In the genomic region with DNA sequence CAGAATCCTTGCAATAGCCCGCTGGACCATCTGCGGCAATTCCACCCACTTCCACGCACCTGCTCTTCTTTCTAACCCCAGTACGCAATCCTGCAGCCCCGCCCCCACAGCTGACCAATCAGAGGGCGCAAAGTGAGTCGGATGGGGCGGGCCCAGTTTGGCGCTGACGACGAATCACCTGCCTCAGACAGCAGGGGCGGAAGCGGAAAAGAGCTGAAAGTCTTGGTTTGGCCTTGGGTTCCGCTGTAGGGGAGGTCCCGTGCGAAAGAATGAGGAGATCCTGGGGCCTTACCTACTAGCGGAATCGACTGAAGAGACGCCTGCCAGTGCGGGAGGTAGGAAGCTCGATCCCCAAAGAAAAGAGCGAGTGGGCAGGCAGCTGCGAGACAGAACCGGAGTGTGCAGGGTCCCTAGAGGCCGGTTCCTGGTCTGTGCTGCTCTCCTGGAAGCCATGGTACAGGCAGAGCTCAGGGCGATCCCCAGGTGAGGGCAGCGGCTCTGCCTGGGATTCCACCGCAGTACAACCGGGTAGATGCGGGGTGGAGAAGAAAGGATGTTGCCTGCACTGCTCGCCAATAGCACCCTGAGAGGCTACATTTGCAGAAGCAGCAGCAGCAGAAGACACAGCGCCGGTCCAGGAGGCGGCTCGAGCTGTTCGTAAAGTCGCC, we compare ENCODE assay signal across 8 cellular contexts. TPM values are rescaled to one million over a fixed set of nuclear protein-coding genes. Genes with fewer than 3 reads are reported as not detected.
A peak's percentile ranks its signal among the peaks of the same experiment; 100 is the strongest.
DNase-seq lines count a peak whose midpoint lies in the region; ATAC-seq, FAIRE-seq and TF ChIP-seq lines count a peak whose summit lies in the region.

TMEM184C (plus strand) TSS at position 225 of the 668 bp plus-strand sequence. CDS start 560 bp downstream, outside the sequence.

- peak; percentile 92 to 95 for DNase-seq in AML-193 (lab: John Stamatoyannopoulos, UW)
- DNase-seq in NCI-H510A treated with DMSO at 0.1 percent for 48 hours (lab: John Stamatoyannopoulos, UW), result peak; percentile 79
- peak; percentile 98 to 99 for DNase-seq in activated CD4-positive, alpha-beta T cell treated with anti-CD3 and anti-CD28 coated beads for 24 hours (ENCODE audit: low read depth in 2 of 2)
- peak; percentile 97 for DNase-seq in choroid plexus epithelial cell (ENCODE audit: low read depth)
- DNase-seq in kidney, result peak; percentile 99
- DNase-seq in stimulated activated CD4-positive, alpha-beta T cell treated with anti-CD3 and anti-CD28 coated beads, Interleukin-15, amount 100 ng/mL, for 24 hours, result peak; percentile 99

- peak within 1 kb of the TSS; percentile 74 to 76 for H3K9ac ChIP-seq in kidney (ENCODE audit: low read length in 2 of 2)

- TF ChIP-seq CTCF in choroid plexus epithelial cell (conservative IDR thresholded peaks at IDR 0.05; ENCODE audit: low read depth, low read length), result peak; percentile 35
- TF ChIP-seq CTCF in kidney (IDR thresholded peaks at IDR 0.05; ENCODE audit: borderline replicate concordance, extremely low read depth, insufficient read depth), result no peak

- FAIRE-seq in kidney (lab: Jason Lieb, UNC), result peak; percentile 97

- peaks cover 6 to 9% of the 10 kb centered on the region in 2 donors for H3K4me1 ChIP-seq in kidney (ENCODE audit: control insufficient read depth in 1 of 2, insufficient read depth in 1 of 2, low read depth in 1 of 2, low read length in 2 of 2)

- no peaks in the 10 kb centered on the region for H3K9me3 ChIP-seq in kidney (ENCODE audit: control insufficient read depth in 1 of 2, low read length in 2 of 2)

- H3K4me3 ChIP-seq in choroid plexus epithelial cell (ENCODE audit: low read depth, low read length) (peak within 1 kb of the TSS; percentile 76), kidney (ENCODE audit: low read length in 2 of 2) (peak within 1 kb of the TSS; percentile 91 to 92)

- ATAC-seq in HG03439 (IDR thresholded peaks at IDR 0.05; ENCODE audit: unreplicated experiment), result peak; percentile 100

- intact Hi-C loops in kidney (cut with DNase I), result no loop called here

- peak within 1 kb of the TSS; percentile 81 to 94 for H3K27ac ChIP-seq in kidney (ENCODE audit: low read depth in 2 of 2, low read length in 2 of 2)

- peak; percentile 89 for TF ChIP-seq POLR2A in GM19193 (IDR thresholded peaks at IDR 0.05; ENCODE audit: extremely low read depth, insufficient read depth, insufficient read length)

- peaks cover 3 to 5% of the 10 kb centered on the region in 2 donors for H3K36me3 ChIP-seq in kidney (ENCODE audit: control insufficient read depth in 1 of 2, insufficient read depth in 2 of 2, low read length in 2 of 2)

RNA-seq across cellular contexts. Expression of gene TMEM184C, which starts in this region (rescaled TPM):
- 33.7 TPM for total RNA-seq in kidney
- 16.2 TPM for polyA plus RNA-seq in kidney (ENCODE audit: insufficient read depth, low read depth, low replicate concordance)

Comparison
In these comparisons a context has a peak if more than half of its experiments do, and no peak if none do; other contexts are left out.
1. Peak in every context shown above with its lines: DNase-seq, ATAC-seq, H3K4me3 ChIP-seq and H3K27ac ChIP-seq.